ENCODE assay signal across 26 cellular contexts in genomic region chr18:55111271-55111670, GRCh38.
DNase-seq lines count a peak whose midpoint lies in the region; ATAC-seq, FAIRE-seq and TF ChIP-seq lines count a peak whose summit lies in the region.
"Had no signal": no experiment of that assay in that cellular context is flagged by ENCODE, and none has a peak within 500 bp of the region (broad histone marks: within the 10 kb centered on the region; RNA-seq: fewer than 3 reads in every experiment).

No MANE protein-coding gene starts in this region.

- H3K27ac Mint-ChIP-seq in astrocyte (ENCODE audit: unreplicated experiment) = no peak overlapping the region
- H3K27ac Mint-ChIP-seq: B cell; CD8-positive, alpha-beta memory T cell had no signal

- FAIRE-seq in astrocyte (lab: Jason Lieb, UNC) = no peak
- FAIRE-seq: GM12892, H54, HepG2 had no signal

- no peaks in the 10 kb centered on the region for H3K36me3 Mint-ChIP-seq in astrocyte (ENCODE audit: low read depth, unreplicated experiment)
- H3K36me3 Mint-ChIP-seq: CD8-positive, alpha-beta memory T cell had no signal

- peaks cover 2% of the 10 kb centered on the region for H3K27me3 Mint-ChIP-seq in astrocyte (ENCODE audit: low read depth, unreplicated experiment)
- H3K27me3 Mint-ChIP-seq: B cell; CD8-positive, alpha-beta memory T cell had no signal

- no TSS peak for BruUV-seq in PC-9 (replicated peaks; lab: Mats Ljungman, UMichigan)

- TF ChIP-seq CTCF in astrocyte (IDR thresholded peaks at IDR 0.05; ENCODE audit: insufficient read depth, low read depth, low read length) = no peak
- TF ChIP-seq CTCF in psoas muscle (IDR thresholded peaks at IDR 0.05) = no peak
- no peak for TF ChIP-seq CTCF in thyroid gland (IDR thresholded peaks at IDR 0.05)
- no peak for TF ChIP-seq CTCF in PC-9 (conservative IDR thresholded peaks at IDR 0.05)

- H3K4me1 ChIP-seq in astrocyte (ENCODE audit: insufficient read depth, low read length) (peaks cover 14% of the 10 kb centered on the region), psoas muscle (no peaks in the 10 kb centered on the region), thyroid gland (no peaks in the 10 kb centered on the region), PC-9 (replicated peaks; ENCODE audit: insufficient read depth) (no peaks in the 10 kb centered on the region)

- CTCF ChIA-PET in PC-9 (lab: Charles Lee) = no interaction called here

- H3K9ac ChIP-seq in astrocyte (ENCODE audit: low read length) = no peak overlapping the region

- no peak overlapping the region for H3K4me3 Mint-ChIP-seq in astrocyte (ENCODE audit: unreplicated experiment)
- H3K4me3 Mint-ChIP-seq: B cell; CD8-positive, alpha-beta memory T cell had no signal

- no peaks in the 10 kb centered on the region for H3K79me2 ChIP-seq in astrocyte (ENCODE audit: insufficient read depth, low read length)
- H3K79me2 ChIP-seq in PC-9 (ENCODE audit: low read depth) = no peaks in the 10 kb centered on the region

- no peak for ATAC-seq in psoas muscle
- ATAC-seq in HG02884 (IDR thresholded peaks at IDR 0.05; ENCODE audit: unreplicated experiment) = no peak
- ATAC-seq: HepG2, Panc1 had no signal

- H3K9me3 Mint-ChIP-seq in astrocyte (ENCODE audit: unreplicated experiment) = no peaks in the 10 kb centered on the region

- H2AFZ ChIP-seq in astrocyte (ENCODE audit: low read depth, low read length) (no peak overlapping the region), PC-9 (no peak overlapping the region)

- H4K20me1 ChIP-seq in astrocyte (ENCODE audit: insufficient read depth, low read length) = no peaks in the 10 kb centered on the region
- H4K20me1 ChIP-seq in PC-9 (ENCODE audit: insufficient read depth) = no peaks in the 10 kb centered on the region

- H3K9me2 ChIP-seq in PC-9 (ENCODE audit: insufficient read depth) = no peaks in the 10 kb centered on the region

- TF ChIP-seq POLR2A in thyroid gland (IDR thresholded peaks at IDR 0.05) = no peak

- DNase-seq in astrocyte (ENCODE audit: low read depth) = no peak
- peak; percentile 15 for DNase-seq in brain pericyte (ENCODE audit: low read depth, low spot score)
- DNase-seq in psoas muscle = no peak
- no peak for DNase-seq in thyroid gland
- DNase-seq in substantia nigra (lab: John Stamatoyannopoulos, UW) = no peak
- DNase-seq in PC-9 = no peak
- DNase-seq: Calu3; CD8-positive, alpha-beta memory T cell; DMS153; DND-41; Karpas-422; NCI-H1092; NCI-H1417 treated with DMSO at 0.1 percent for 48 hours; NCI-H1694 treated with DMSO at 0.1 percent for 48 hours; NCI-H2081; NCI-H2227 treated with DMSO at 0.1 percent for 48 hours; NCI-H526 treated with DMSO at 0.1 percent for 48 hours; SHP77 treated with DMSO at 0.1 percent for 48 hours had no signal

- intact Hi-C loops in psoas muscle (cut with DNase I) (no loop called here), thyroid gland (cut with DNase I) (no loop called here), PC-9 (cut with micrococcal nuclease; ENCODE audit: unreplicated experiment) (no loop called here)

- H3K4me3 ChIP-seq in astrocyte (ENCODE audit: insufficient read depth, low read depth, low read length) = no peak overlapping the region
- no peak overlapping the region for H3K4me3 ChIP-seq in psoas muscle
- H3K4me3 ChIP-seq in thyroid gland (replicated peaks in 1 of 3) = no peak overlapping the region
- no peak overlapping the region for H3K4me3 ChIP-seq in PC-9

- peaks cover 20% of the 10 kb centered on the region for H3K4me1 Mint-ChIP-seq in astrocyte (ENCODE audit: low read depth, unreplicated experiment)
- H3K4me1 Mint-ChIP-seq: CD8-positive, alpha-beta memory T cell had no signal

- H3K27ac ChIP-seq in astrocyte (ENCODE audit: low read depth, low read length) (peak overlapping the region; percentile 17), psoas muscle (peak overlapping the region; percentile 37), thyroid gland (peak overlapping the region in 2 of 3 donors; percentile 39 to 47), substantia nigra (ENCODE audit: low read depth, low read length, poor library complexity, severe bottlenecking) (no peak overlapping the region), PC-9 (no peak overlapping the region)
- H3K27ac ChIP-seq: C4-2B, RWPE1 had no signal

- no peaks in the 10 kb centered on the region for H3F3A ChIP-seq in PC-9 (ENCODE audit: insufficient read depth, low read depth)

- POLR2A ChIA-PET in PC-9 (lab: Charles Lee; ENCODE audit: unreplicated experiment) = no interaction called here

- H3K9me3 ChIP-seq in astrocyte (ENCODE audit: insufficient read depth, low read depth, low read length) (no peaks in the 10 kb centered on the region), psoas muscle (no peaks in the 10 kb centered on the region), thyroid gland (no peaks in the 10 kb centered on the region), PC-9 (ENCODE audit: insufficient read depth, low read depth) (no peaks in the 10 kb centered on the region; the same call in 1 of the 2 replicates)

- H3K36me3 ChIP-seq in astrocyte (ENCODE audit: insufficient read depth, low read length) = no peaks in the 10 kb centered on the region
- H3K36me3 ChIP-seq in psoas muscle (ENCODE audit: insufficient read depth in 1 of 2, low read depth in 1 of 2) = no peaks in the 10 kb centered on the region
- no peaks in the 10 kb centered on the region for H3K36me3 ChIP-seq in thyroid gland
- no peaks in the 10 kb centered on the region for H3K36me3 ChIP-seq in PC-9 (ENCODE audit: low read depth)

- H3K27me3 ChIP-seq in astrocyte (ENCODE audit: insufficient read depth, low read length) = no peaks in the 10 kb centered on the region
- H3K27me3 ChIP-seq in psoas muscle (ENCODE audit: insufficient read depth in 3 of 3, low read length in 2 of 3) = peaks cover 0 to 2% (median 0%) of the 10 kb centered on the region in 3 donors
- H3K27me3 ChIP-seq in thyroid gland = no peaks in the 10 kb centered on the region
- H3K27me3 ChIP-seq in PC-9 (ENCODE audit: insufficient read depth, low read depth) = no peaks in the 10 kb centered on the region

- H3K4me2 ChIP-seq in astrocyte (ENCODE audit: low read length) (peak overlapping the region; percentile 37), PC-9 (no peak overlapping the region)

Comparison
In these comparisons a context has a peak if more than half of its experiments do, and no peak if none do; other contexts are left out.
1. H3K27ac ChIP-seq: peak in astrocyte (single experiment), psoas muscle (single experiment) and thyroid gland (2 of 3); none in substantia nigra (single experiment) and PC-9 (single experiment).